In the genomic region with DNA sequence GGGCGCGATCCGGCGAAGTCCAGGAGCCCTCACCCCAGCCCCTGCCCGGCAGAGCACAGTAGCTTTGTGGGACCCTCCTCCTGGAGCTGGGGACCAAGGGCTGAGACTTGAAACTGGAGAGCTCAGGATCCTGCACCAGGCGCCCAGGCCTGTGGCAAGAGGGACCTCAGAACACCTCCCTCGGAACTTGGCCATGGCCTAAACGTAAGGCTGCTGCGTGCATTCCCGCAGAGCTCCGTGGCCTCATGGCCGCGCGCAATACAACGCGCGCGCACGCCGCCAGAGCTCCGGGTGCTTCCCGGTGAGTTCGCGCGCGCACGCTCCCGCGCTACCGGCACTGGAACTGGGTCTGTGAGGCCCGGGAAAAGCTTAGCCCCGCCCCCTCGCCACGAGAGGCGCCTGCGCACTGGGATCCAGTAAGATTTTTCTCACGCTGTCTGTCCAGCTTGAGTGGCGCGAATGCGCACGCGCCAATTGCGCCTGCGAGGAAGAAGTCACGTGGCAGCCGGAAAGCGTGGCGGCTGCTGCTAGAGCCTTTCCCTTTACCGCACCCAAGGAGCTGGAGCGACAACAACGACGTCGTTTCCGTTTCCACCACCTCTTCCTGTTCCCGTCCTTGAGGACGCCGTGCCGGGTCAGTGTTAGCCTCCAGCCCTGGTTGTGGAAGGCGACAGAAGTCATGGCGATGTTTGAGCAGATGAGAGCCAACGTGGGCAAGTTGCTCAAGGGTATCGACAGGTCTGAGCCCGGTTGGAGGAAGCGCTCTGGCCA, we compare ENCODE assay signal across 8 cellular contexts. TPM values are rescaled to one million over a fixed set of nuclear protein-coding genes. Genes with fewer than 3 reads are reported as not detected.
DNase-seq lines count a peak whose midpoint lies in the region; ATAC-seq, FAIRE-seq and TF ChIP-seq lines count a peak whose summit lies in the region.

A gene with protein sequence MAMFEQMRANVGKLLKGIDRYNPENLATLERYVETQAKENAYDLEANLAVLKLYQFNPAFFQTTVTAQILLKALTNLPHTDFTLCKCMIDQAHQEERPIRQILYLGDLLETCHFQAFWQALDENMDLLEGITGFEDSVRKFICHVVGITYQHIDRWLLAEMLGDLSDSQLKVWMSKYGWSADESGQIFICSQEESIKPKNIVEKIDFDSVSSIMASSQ (plus strand): TSS at position 599 of the 771 bp plus-strand sequence. CDS start 81 bp downstream, at position 680.

- H3K4me2 ChIP-seq in astrocyte (ENCODE audit: low read length) = peak within 1 kb of the TSS; percentile 99

- intact Hi-C loops in right cardiac atrium (cut with DNase I) = no loop called here
- intact Hi-C loops in uterus (cut with DNase I; ENCODE audit: low total_unique reads) = no loop called here

- H3K9me3 ChIP-seq in astrocyte (ENCODE audit: insufficient read depth, low read depth, low read length) (no peaks in the 10 kb centered on the region), right cardiac atrium (ENCODE audit: control insufficient read depth, low read length) (no peaks in the 10 kb centered on the region), uterus (no peaks in the 10 kb centered on the region)

- H2AFZ ChIP-seq in astrocyte (ENCODE audit: low read depth, low read length) = peak within 1 kb of the TSS; percentile 95

- ATAC-seq in GM18498 (IDR thresholded peaks at IDR 0.05; ENCODE audit: unreplicated experiment) (peak; percentile 69), HG02970 (IDR thresholded peaks at IDR 0.05; ENCODE audit: low FRiP score, unreplicated experiment) (peak; percentile 62), right cardiac atrium (peak; percentile 95)

- H3K27ac ChIP-seq in astrocyte (ENCODE audit: low read depth, low read length) (peak within 1 kb of the TSS; percentile 87), right cardiac atrium (ENCODE audit: low read length) (peak within 1 kb of the TSS; percentile 92), uterus (peak within 1 kb of the TSS; percentile 69 to 79)

- TF ChIP-seq CTCF in astrocyte (IDR thresholded peaks at IDR 0.05; ENCODE audit: insufficient read depth, low read depth, low read length) (no peak), uterus (IDR thresholded peaks at IDR 0.05) (peak in 1 of 4 experiments; percentile 12)

- H3K36me3 Mint-ChIP-seq in astrocyte (ENCODE audit: low read depth, unreplicated experiment) = peaks cover 3% of the 10 kb centered on the region

- H3K9me3 Mint-ChIP-seq in astrocyte (ENCODE audit: unreplicated experiment) = no peaks in the 10 kb centered on the region

- H3K27ac Mint-ChIP-seq in astrocyte (ENCODE audit: unreplicated experiment) = peak within 1 kb of the TSS; percentile 99

- under 1% methylated on average over 64 of the region's 64 CpGs for WGBS in right cardiac atrium

- peaks cover 26% of the 10 kb centered on the region for H3K79me2 ChIP-seq in astrocyte (ENCODE audit: insufficient read depth, low read length)

- peaks cover 8% of the 10 kb centered on the region for H3K4me1 Mint-ChIP-seq in astrocyte (ENCODE audit: low read depth, unreplicated experiment)

- H3K27me3 ChIP-seq in astrocyte (ENCODE audit: insufficient read depth, low read length) = no peaks in the 10 kb centered on the region
- H3K27me3 ChIP-seq in right cardiac atrium (ENCODE audit: control insufficient read depth, insufficient read depth) = no peaks in the 10 kb centered on the region
- no peaks in the 10 kb centered on the region for H3K27me3 ChIP-seq in uterus

- H3K36me3 ChIP-seq in astrocyte (ENCODE audit: insufficient read depth, low read length) (peaks cover 13% of the 10 kb centered on the region), uterus (no peaks in the 10 kb centered on the region)

- FAIRE-seq in astrocyte (lab: Jason Lieb, UNC) = peak; percentile 93

- DNase-seq in NCI-H2029 (lab: John Stamatoyannopoulos, UW) (peak; percentile 99), T-helper 22 cell (ENCODE audit: low read depth) (peak; percentile 97), astrocyte (ENCODE audit: low read depth) (peak; percentile 94), right cardiac atrium (peak; percentile 99 to 100 (median 100)), pulmonary artery endothelial cell (ENCODE audit: low read depth, low spot score) (peak; percentile 96), uterus (peak; percentile 98 to 100)

- H3K4me3 ChIP-seq in astrocyte (ENCODE audit: insufficient read depth, low read depth, low read length) (peak within 1 kb of the TSS; percentile 100), right cardiac atrium (ENCODE audit: low read length) (peak within 1 kb of the TSS; percentile 86), uterus (peak within 1 kb of the TSS; percentile 67 to 90)

- H3K4me1 ChIP-seq in astrocyte (ENCODE audit: insufficient read depth, low read length) (peaks cover 15% of the 10 kb centered on the region), right cardiac atrium (ENCODE audit: control insufficient read depth, insufficient read depth, low read length) (peaks cover 9% of the 10 kb centered on the region), uterus (no peaks in the 10 kb centered on the region)

- H3K27me3 Mint-ChIP-seq in astrocyte (ENCODE audit: low read depth, unreplicated experiment) = no peaks in the 10 kb centered on the region

- H4K20me1 ChIP-seq in astrocyte (ENCODE audit: insufficient read depth, low read length) = peaks cover 19% of the 10 kb centered on the region

- TF ChIP-seq POLR2A in uterus (IDR thresholded peaks at IDR 0.05) = peak; percentile 47 to 57

- peak within 1 kb of the TSS; percentile 100 for H3K4me3 Mint-ChIP-seq in astrocyte (ENCODE audit: unreplicated experiment)

- H3K9ac ChIP-seq in astrocyte (ENCODE audit: low read length) = peak within 1 kb of the TSS; percentile 98

RNA-seq across cellular contexts. Expression of the gene that starts here (rescaled TPM):
- 222 and 229 TPM in 2 replicates for total RNA-seq in astrocyte
- 100 to 1,000 TPM; 477 to 576 (median 534) TPM for total RNA-seq in right cardiac atrium
- polyA plus RNA-seq in right cardiac atrium = 829 TPM
- total RNA-seq in pulmonary artery endothelial cell = 439 and 457 TPM in 2 replicates
- total RNA-seq in uterus = 100 to 1,000 TPM; 211 to 441 (median 246) TPM

Comparison
In these comparisons a context has a peak if more than half of its experiments do, and no peak if none do; other contexts are left out.
1. Peak in every context shown above with its lines: DNase-seq, ATAC-seq, H3K4me3 ChIP-seq and H3K27ac ChIP-seq.